ENCODE assay signal across 13 cellular contexts in the genomic region with DNA sequence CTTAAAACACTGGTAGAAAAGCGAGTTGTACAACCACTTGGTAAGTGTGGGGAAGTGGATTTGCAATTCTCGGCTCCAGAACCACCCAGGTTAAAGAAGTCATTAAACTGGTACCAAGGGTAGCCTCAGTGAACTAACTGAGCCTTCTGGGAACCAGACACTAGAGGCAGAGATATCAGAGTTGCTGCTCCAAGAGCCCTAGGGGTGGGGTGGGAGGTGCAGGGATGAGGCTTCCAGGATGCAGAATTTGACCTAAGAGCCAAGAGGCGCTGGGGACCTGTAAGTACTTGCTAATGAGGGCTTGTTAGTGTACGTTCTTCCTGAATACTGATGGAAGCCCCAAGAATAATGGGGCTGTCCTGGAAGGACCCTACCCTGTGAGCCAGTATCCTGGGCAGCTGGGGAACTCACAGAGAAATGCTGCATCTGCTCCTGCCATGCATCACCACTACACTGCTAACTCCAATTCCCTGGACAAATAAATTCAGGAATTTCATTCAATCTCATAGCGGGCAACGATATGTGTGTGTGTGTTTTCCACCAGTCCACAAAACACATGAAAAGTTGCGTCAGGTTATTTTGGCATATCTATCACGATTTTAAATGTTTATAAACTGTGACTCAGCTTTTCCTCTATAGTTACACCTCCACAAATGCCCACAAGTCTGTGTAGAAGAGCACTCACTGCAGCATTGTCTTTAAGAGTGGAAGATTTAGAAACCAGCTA. TPM values are rescaled to one million over a fixed set of nuclear protein-coding genes. Genes with fewer than 3 reads are reported as not detected.
DNase-seq lines count a peak whose midpoint lies in the region; TF ChIP-seq lines count a peak whose summit lies in the region.
"Had no signal": no experiment of that assay in that cellular context is flagged by ENCODE, and none has a peak within 500 bp of the region (broad histone marks: within the 10 kb centered on the region; RNA-seq: fewer than 3 reads in every experiment).

No MANE protein-coding gene starts in this region.

- no peak overlapping the region for H4K91ac ChIP-seq in mesenchymal stem cell (ENCODE audit: low read length)

- H3K4me3 ChIP-seq in choroid plexus epithelial cell (ENCODE audit: low read depth, low read length), result no peak overlapping the region
- peak overlapping the region in 1 of 2 experiments; percentile 6 for H3K4me3 ChIP-seq in mesenchymal stem cell (ENCODE audit: insufficient read depth in 1 of 2, low read depth in 1 of 2, low read length in 2 of 2)
- no peak overlapping the region for H3K4me3 ChIP-seq in sigmoid colon
- H3K4me3 ChIP-seq: skin epidermis had no signal

- H3K14ac ChIP-seq in mesenchymal stem cell (ENCODE audit: low read length in 2 of 2), result no peak overlapping the region

- no peak overlapping the region for H2BK15ac ChIP-seq in mesenchymal stem cell (ENCODE audit: low read depth, poor library complexity, severe bottlenecking)

- H3K4me1 ChIP-seq in mesenchymal stem cell (ENCODE audit: control insufficient read depth, insufficient read depth, low read depth, low read length), result peaks cover 2% of the 10 kb centered on the region
- peaks cover 0 to 8% (median 0%) of the 10 kb centered on the region in 4 donors for H3K4me1 ChIP-seq in sigmoid colon

- no peaks in the 10 kb centered on the region for H3K27me3 ChIP-seq in mesenchymal stem cell (ENCODE audit: control insufficient read depth in 1 of 2, insufficient read depth in 1 of 2, low read length in 2 of 2)
- H3K27me3 ChIP-seq in sigmoid colon, result no peaks in the 10 kb centered on the region

- H3K18ac ChIP-seq in mesenchymal stem cell (ENCODE audit: low read depth in 1 of 2, low read length in 2 of 2), result no peak overlapping the region

- TF ChIP-seq EP300 in sigmoid colon (IDR thresholded peaks at IDR 0.05), result no peak

- H3K4me2 ChIP-seq in mesenchymal stem cell (ENCODE audit: low read length, poor library complexity, severe bottlenecking), result no peak overlapping the region
- H3K4me2 ChIP-seq: KMS-11 had no signal

- peak; percentile 35 for TF ChIP-seq CTCF in choroid plexus epithelial cell (conservative IDR thresholded peaks at IDR 0.05; ENCODE audit: low read depth, low read length)
- no peak for TF ChIP-seq CTCF in sigmoid colon (IDR thresholded peaks at IDR 0.05)

- no peak for TF ChIP-seq POLR2A in sigmoid colon (IDR thresholded peaks at IDR 0.05)

- peak overlapping the region; percentile 13 for H3K9ac ChIP-seq in mesenchymal stem cell (ENCODE audit: low read length)
- H3K9ac ChIP-seq: KMS-11 had no signal

- H2BK120ac ChIP-seq in mesenchymal stem cell (ENCODE audit: low read depth, low read length), result no peak overlapping the region

- H3K36me3 ChIP-seq in mesenchymal stem cell (ENCODE audit: control insufficient read depth in 1 of 2, insufficient read depth in 2 of 2, low read depth in 1 of 2, low read length in 2 of 2) (peaks cover 2 to 10% of the 10 kb centered on the region in 2 experiments), sigmoid colon (no peaks in the 10 kb centered on the region)

- POLR2A ChIA-PET in HEK293T (lab: Yijun Ruan, JAX), result no interaction called here

- no peak overlapping the region for H3K23ac ChIP-seq in mesenchymal stem cell (ENCODE audit: low read length in 2 of 2)

- H3K27ac ChIP-seq in mesenchymal stem cell (ENCODE audit: low read length, poor library complexity, severe bottlenecking) (no peak overlapping the region), sigmoid colon (no peak overlapping the region)
- H3K27ac ChIP-seq: KMS-11 had no signal

- H2AFZ ChIP-seq in mesenchymal stem cell (ENCODE audit: low read depth, low read length), result no peak overlapping the region

- no peak overlapping the region for H2BK5ac ChIP-seq in mesenchymal stem cell (ENCODE audit: low read depth, low read length, poor library complexity, severe bottlenecking)

- 84% methylated on average over 8 of the region's 8 CpGs for WGBS in mesenchymal stem cell
- 69 to 82% methylated on average over 8 of the region's 8 CpGs for WGBS in sigmoid colon, 2 donors

- no peak overlapping the region for H2BK12ac ChIP-seq in mesenchymal stem cell (ENCODE audit: low read length in 2 of 2)

- peaks cover 45% of the 10 kb centered on the region for H3K79me1 ChIP-seq in mesenchymal stem cell (replicated peaks; ENCODE audit: low read length, poor library complexity, severe bottlenecking)

- no peaks in the 10 kb centered on the region for H3K9me3 ChIP-seq in mesenchymal stem cell (ENCODE audit: control insufficient read depth, low read length)
- H3K9me3 ChIP-seq in sigmoid colon, result no peaks in the 10 kb centered on the region

- no peak overlapping the region for H2AK5ac ChIP-seq in mesenchymal stem cell (ENCODE audit: low read length, severe bottlenecking)

- H4K8ac ChIP-seq in mesenchymal stem cell (ENCODE audit: low read length), result no peak overlapping the region

- intact Hi-C loops in sigmoid colon (cut with DNase I), result no loop called here

- CTCF ChIA-PET in HEK293T (lab: Yijun Ruan, JAX), result no interaction called here

- DNase-seq in ELR (ENCODE audit: low read depth), result peak; percentile 36
- DNase-seq in MV-4-11 (lab: John Stamatoyannopoulos, UW), result peak; percentile 31
- peak; percentile 78 for DNase-seq in choroid plexus epithelial cell (ENCODE audit: low read depth)
- peak; percentile 67 for DNase-seq in mesenchymal stem cell
- no peak for DNase-seq in HEK293T (ENCODE audit: extremely low spot score)
- DNase-seq in sigmoid colon, result no peak
- no peak for DNase-seq in SKM-1 treated with dmso at 0.1 percent for 144 hours (lab: John Stamatoyannopoulos, UW; ENCODE audit: unreplicated experiment)
- DNase-seq: activated CD4-positive, alpha-beta T cell treated with anti-CD3 and anti-CD28 coated beads, Interleukin-2, amount 50 U/mL, for 1 hour; activated naive CD4-positive, alpha-beta T cell treated with anti-CD3 and anti-CD28 coated beads, Interleukin-2, amount 50 U/mL, for 16 hours; CD8-positive, alpha-beta T cell; T-cell had no signal

- no peak overlapping the region for H3K4ac ChIP-seq in mesenchymal stem cell (ENCODE audit: low read depth in 1 of 2, low read length in 2 of 2)

TF ChIP-seq in HEK293T, 16 proteins besides CTCF, POLR2A, EP300 and RAD21:
- TF ChIP-seq TARDBP (IDR thresholded peaks at IDR 0.05), result no peak
- no peak for TF ChIP-seq LEF1 (IDR thresholded peaks at IDR 0.05; ENCODE audit: borderline replicate concordance)
- no peak for TF ChIP-seq SUZ12 (IDR thresholded peaks at IDR 0.05)
- TF ChIP-seq FOXM1 (IDR thresholded peaks at IDR 0.05; ENCODE audit: borderline replicate concordance), result no peak
- TF ChIP-seq FOXA1 (IDR thresholded peaks at IDR 0.05), result no peak
- no peak for TF ChIP-seq BHLHE40 (IDR thresholded peaks at IDR 0.05; ENCODE audit: borderline replicate concordance)
- TF ChIP-seq SP1 (IDR thresholded peaks at IDR 0.05), result no peak
- TF ChIP-seq NFRKB (IDR thresholded peaks at IDR 0.05), result no peak
- no peak for TF ChIP-seq FOXK2 (IDR thresholded peaks at IDR 0.05)
- no peak for TF ChIP-seq HDGF (IDR thresholded peaks at IDR 0.05; ENCODE audit: borderline replicate concordance)

RNA-seq across cellular contexts. Expression of gene STIMATE, which starts 23.8 kb away (rescaled TPM):
- 17.9 TPM for polyA plus RNA-seq in mesenchymal stem cell (2013, experiment 1 of 2)
- polyA plus RNA-seq in mesenchymal stem cell (2013, experiment 2 of 2), result 16.0 TPM
- 10 to 100 TPM; 11.5 to 19.5 (median 14.7) TPM for total RNA-seq in sigmoid colon
- polyA plus RNA-seq in sigmoid colon, result 1 to 10 TPM; 2.5 to 7.7 (median 4.8) TPM

RNA-seq across cellular contexts. Expression of gene MUSTN1, which starts 38.8 kb away (rescaled TPM):
- polyA plus RNA-seq in mesenchymal stem cell (2013, experiment 1 of 2), result 0.48 TPM
- polyA plus RNA-seq in mesenchymal stem cell (2013, experiment 2 of 2), result not detected
- 10 to 100 TPM in 1 of 4 donors, 1 to 10 TPM in 3; 4.2 to 12.7 (median 6.9) TPM for total RNA-seq in sigmoid colon
- 10 to 100 TPM in 1 of 3 donors, 1 to 10 TPM in 1, not detected in 1; 7.2 to 11.1 TPM for polyA plus RNA-seq in sigmoid colon

RNA-seq across cellular contexts. Expression of gene ITIH4, which starts 43.1 kb away (rescaled TPM):
- polyA plus RNA-seq in mesenchymal stem cell (2013, experiment 1 of 2), result 0.80 TPM
- polyA plus RNA-seq in mesenchymal stem cell (2013, experiment 2 of 2), result 0.93 TPM
- total RNA-seq in sigmoid colon, result 10 to 100 TPM in 1 of 4 donors, 1 to 10 TPM in 3; 2.5 to 12.2 (median 6.7) TPM
- 1 to 10 TPM in 1 of 3 donors, not detected in 2; 5.4 TPM for polyA plus RNA-seq in sigmoid colon

Comparison
In these comparisons a context has a peak if more than half of its experiments do, and no peak if none do; other contexts are left out.
1. DNase-seq: peak in ELR (single experiment), MV-4-11 (single experiment), choroid plexus epithelial cell (single experiment) and mesenchymal stem cell (single experiment); none in HEK293T (single experiment), sigmoid colon (single experiment) and SKM-1 treated with dmso at 0.1 percent for 144 hours (single experiment).